ENCODE assay signal across 10 cellular contexts in the genomic region with DNA sequence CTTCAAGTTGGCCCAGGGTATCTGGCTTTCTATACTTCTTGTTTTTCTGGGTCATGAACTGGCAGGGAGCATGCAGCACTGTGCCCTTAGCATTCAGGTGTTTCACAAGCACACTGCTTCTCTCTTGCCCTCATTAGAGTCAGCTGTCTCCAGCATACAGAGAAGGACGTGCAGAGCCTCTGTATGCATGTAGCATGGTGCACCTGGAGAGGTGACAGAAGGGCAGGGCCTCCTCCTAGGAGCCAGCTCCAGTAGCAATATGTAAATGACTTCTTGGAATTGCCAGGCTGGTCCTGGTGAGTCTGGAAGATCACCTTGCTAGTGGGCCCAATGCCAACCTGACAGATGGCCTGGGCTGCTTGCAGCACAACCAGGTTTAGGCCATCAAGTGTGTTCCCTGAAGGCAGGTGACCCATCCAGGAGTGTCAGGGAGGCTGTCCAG. TPM values are rescaled to one million over a fixed set of nuclear protein-coding genes. Genes with fewer than 3 reads are reported as not detected.
DNase-seq lines count a peak whose midpoint lies in the region; ATAC-seq, FAIRE-seq and TF ChIP-seq lines count a peak whose summit lies in the region.
"Had no signal": no experiment of that assay in that cellular context is flagged by ENCODE, and none has a peak within 500 bp of the region (broad histone marks: within the 10 kb centered on the region; RNA-seq: fewer than 3 reads in every experiment).

No MANE protein-coding gene starts in this region.

- H3K9me3 Mint-ChIP-seq in naive thymus-derived CD8-positive, alpha-beta T cell: no peaks in the 10 kb centered on the region
- H3K9me3 Mint-ChIP-seq: type B pancreatic cell had no signal

- H3K9me3 ChIP-seq in K562 (replicated peaks; ENCODE audit: control insufficient read depth, insufficient read depth, low read depth, low read length) (no peaks in the 10 kb centered on the region), trophoblast cell (ENCODE audit: insufficient read depth, low read depth, low read length) (no peaks in the 10 kb centered on the region)

- H3K79me1 ChIP-seq in trophoblast cell (ENCODE audit: low read length): no peaks in the 10 kb centered on the region

- TF ChIP-seq EP300 in K562 (IDR thresholded peaks at IDR 0.05; ENCODE audit: low read length): no peak

- in situ Hi-C loops in K562 (cut with MboI): no loop called here

- no peak overlapping the region for H3K14ac ChIP-seq in trophoblast cell (ENCODE audit: low read length)

- peaks cover 3 to 19% (median 13%) of the 10 kb centered on the region in 4 donors for H3K4me1 Mint-ChIP-seq in naive thymus-derived CD8-positive, alpha-beta T cell

- H3K23ac ChIP-seq in trophoblast cell (ENCODE audit: low read length): no peak overlapping the region

- H2AK5ac ChIP-seq in trophoblast cell (ENCODE audit: low read length): no peak overlapping the region

- H3K27me3 ChIP-seq in K562 (ENCODE audit: control insufficient read depth in 2 of 2, insufficient read depth in 2 of 2, low read length in 2 of 2) (no peaks in the 10 kb centered on the region), trophoblast cell (ENCODE audit: insufficient read depth, low read length) (no peaks in the 10 kb centered on the region)

- H3K27ac ChIP-seq in K562 (ENCODE audit: extremely low read depth, low read depth, low read length) (peak overlapping the region; percentile 94), trophoblast cell (ENCODE audit: low read depth, low read length) (no peak overlapping the region)

- no peaks in the 10 kb centered on the region for H3K36me3 ChIP-seq in K562 (ENCODE audit: control insufficient read depth, insufficient read depth, low read length)
- H3K36me3 ChIP-seq in trophoblast cell (ENCODE audit: control insufficient read depth in 1 of 2, insufficient read depth in 2 of 2, low read length in 2 of 2): no peaks in the 10 kb centered on the region

- DNase-seq in GM12892 (ENCODE audit: insufficient read length) (no peak), NCI-H187 treated with DMSO at 0.1 percent for 48 hours (lab: John Stamatoyannopoulos, UW) (peak; percentile 68), K562 (ENCODE audit: extremely low read depth in 1 of 4, low spot score in 3 of 4) (peak in 2 of 4 experiments; percentile 26 to 59), trophoblast cell (no peak), RKO (ENCODE audit: low spot score) (no peak), HTR-8/SVneo (ENCODE audit: insufficient read length, low spot score) (no peak)
- no peak for DNase-seq in naive thymus-derived CD8-positive, alpha-beta T cell

- peak; percentile 86 for FAIRE-seq in GM12892 (lab: Jason Lieb, UNC)
- peak; percentile 62 for FAIRE-seq in K562 (lab: Jason Lieb, UNC)
- FAIRE-seq in HTR-8/SVneo (lab: Jason Lieb, UNC): no peak
- FAIRE-seq: TTC549 had no signal

- H3K27me3 Mint-ChIP-seq in naive thymus-derived CD8-positive, alpha-beta T cell: peaks cover 0 to 5% (median 2%) of the 10 kb centered on the region in 5 donors

- H3K36me3 Mint-ChIP-seq in naive thymus-derived CD8-positive, alpha-beta T cell: no peaks in the 10 kb centered on the region
- H3K36me3 Mint-ChIP-seq: type B pancreatic cell had no signal

- peak overlapping the region; percentile 12 for H2BK12ac ChIP-seq in trophoblast cell (ENCODE audit: low read length)

- 0% methylated on average over 1 of the region's 1 CpG for WGBS in K562 (ENCODE audit: insufficient coverage, low coverage, missing lambda C conversion rate)
- no CpG with 5 or more reads among the region's 1 CpG for WGBS in trophoblast cell (ENCODE audit: extremely low coverage, insufficient coverage, insufficient read length)

- CTCF ChIA-PET in K562 (lab: Yijun Ruan, JAX; ENCODE audit: low intra/inter-chr PET ratio): no interaction called here

- H3K9ac ChIP-seq in K562 (ENCODE audit: insufficient read depth in 1 of 2, low read depth in 2 of 2, low read length in 2 of 2): peak overlapping the region; percentile 82 to 89; a peak in 3 of 4 replicates
- H3K9ac ChIP-seq in trophoblast cell (ENCODE audit: low read length): no peak overlapping the region

- H2BK120ac ChIP-seq in trophoblast cell (ENCODE audit: insufficient read depth, low read length, poor library complexity): no peak overlapping the region

- H3K9me1 ChIP-seq in K562 (ENCODE audit: control insufficient read depth, insufficient read depth, low read length): no peaks in the 10 kb centered on the region

- no peaks in the 10 kb centered on the region for H4K20me1 ChIP-seq in K562 (replicated peaks; ENCODE audit: control insufficient read depth, insufficient read depth, low read length)

- peak; percentile 19 for ATAC-seq in K562
- ATAC-seq in GM18873 (IDR thresholded peaks at IDR 0.05; ENCODE audit: low FRiP score, unreplicated experiment): no peak
- ATAC-seq in naive thymus-derived CD8-positive, alpha-beta T cell: no peak

- no peak overlapping the region for H3K4ac ChIP-seq in trophoblast cell (ENCODE audit: low read depth, low read length)

- no TSS peak for BruUV-seq in K562 (replicated peaks; lab: Mats Ljungman, UMichigan)

- TF ChIP-seq CTCF in K562 (IDR thresholded peaks at IDR 0.05 in 2 of 3, conservative IDR thresholded peaks at IDR 0.05 in 1 of 3; ENCODE audit: insufficient read depth in 2 of 3, low read depth in 1 of 3, low read length in 3 of 3): no peak

- H3K4me1 ChIP-seq in K562 (replicated peaks in 1 of 2; ENCODE audit: control insufficient read depth in 2 of 2, insufficient read depth in 2 of 2, low read length in 2 of 2) (peaks cover 9 to 26% of the 10 kb centered on the region in 2 experiments), trophoblast cell (ENCODE audit: control insufficient read depth in 1 of 2, insufficient read depth in 2 of 2, low read length in 2 of 2) (peaks cover 6 to 7% of the 10 kb centered on the region in 2 experiments)

- no peak overlapping the region for H2BK5ac ChIP-seq in trophoblast cell (ENCODE audit: low read depth, low read length, poor library complexity)

- no peak overlapping the region for H4K12ac ChIP-seq in trophoblast cell (ENCODE audit: low read depth, low read length)

- TF ChIP-seq POLR2A in GM12892 (IDR thresholded peaks at IDR 0.05; ENCODE audit: low read depth, low read length) (no peak), K562 (conservative IDR thresholded peaks at IDR 0.05) (no peak)

- POLR2A ChIA-PET in K562 (lab: Yijun Ruan, JAX): interaction anchor here (0.6 to 2.0 kb wide), 3 partner anchors 17 to 115 kb away, joined by 3 to 15 read pairs (median 4); a partner anchor contains a TSS
- POLR2A ChIA-PET in naive thymus-derived CD8-positive, alpha-beta T cell (lab: Charles Lee): no interaction called here

- no peak overlapping the region for H3K4me3 Mint-ChIP-seq in naive thymus-derived CD8-positive, alpha-beta T cell
- H3K4me3 Mint-ChIP-seq: type B pancreatic cell had no signal

- peak overlapping the region; percentile 71 for H3K4me2 ChIP-seq in K562 (ENCODE audit: insufficient read depth, low read length)
- H3K4me2 ChIP-seq in trophoblast cell (ENCODE audit: low read length): no peak overlapping the region

- no peak overlapping the region for H3K18ac ChIP-seq in trophoblast cell (ENCODE audit: low read length)

- no peak for TF ChIP-seq RAD21 in K562 (CRISPR knock-in tag; conservative IDR thresholded peaks at IDR 0.05 in 1 of 2, IDR thresholded peaks at IDR 0.05 in 1 of 2)

- intact Hi-C loops in K562 (cut with micrococcal nuclease): no loop called here

- no peak overlapping the region for H4K91ac ChIP-seq in trophoblast cell (ENCODE audit: low read depth, low read length)

- H3K79me2 ChIP-seq in K562 (ENCODE audit: control insufficient read depth, insufficient read depth, low read length) (peaks cover 34% of the 10 kb centered on the region), trophoblast cell (ENCODE audit: control insufficient read depth, insufficient read depth, low read length, poor library complexity) (no peaks in the 10 kb centered on the region)

- no peak overlapping the region for H3K27ac Mint-ChIP-seq in naive thymus-derived CD8-positive, alpha-beta T cell
- H3K27ac Mint-ChIP-seq: type B pancreatic cell had no signal

- H2AFZ ChIP-seq in K562 (ENCODE audit: low read depth, low read length) (peak overlapping the region; percentile 82), trophoblast cell (ENCODE audit: insufficient read depth, low read length, poor library complexity) (no peak overlapping the region)

- no peak overlapping the region for H4K8ac ChIP-seq in trophoblast cell (ENCODE audit: low read depth, low read length)

- H3K4me3 ChIP-seq in K562 (no peak overlapping the region), trophoblast cell (ENCODE audit: low read depth, low read length) (no peak overlapping the region)

RNA-seq across cellular contexts. Expression of a gene that starts 44.8 kb away (rescaled TPM):
- 64.7 TPM for polyA plus RNA-seq in GM12892 (2012; ENCODE audit: missing spikeins)
- total RNA-seq in K562 (2011; cell fraction: chromatin; rRNA removed; ENCODE audit: low replicate concordance): 43.5 and 135 TPM in 2 replicates
- total RNA-seq in K562 (2011; cell fraction: nucleolus; rRNA removed): 32.4 and 42.2 TPM in 2 replicates
- 70.8 and 83.0 TPM in 2 replicates for total RNA-seq in K562 (2011; cell fraction: nucleoplasm; rRNA removed)
- total RNA-seq in K562 (2014; rRNA removed): 16.2 and 25.3 TPM in 2 replicates
- 34.1 and 35.4 TPM in 2 replicates for total RNA-seq in K562 (2014; rRNA removed; fragmentation: Illumina TruSeq; extraction: Trizol)
- total RNA-seq in K562 (2015; rRNA removed; fragmentation: Illumina TruSeq; extraction: Trizol): 25.8 and 27.7 TPM in 2 replicates
- total RNA-seq in K562 (2021): 32.1 and 33.0 TPM in 2 replicates
- polyA plus RNA-seq in K562 (2011; rRNA removed): 36.8 and 53.5 TPM in 2 replicates
- 11.0 and 28.8 TPM in 2 replicates for polyA plus RNA-seq in K562 (2011; cell fraction: cytosol; rRNA removed)
- polyA plus RNA-seq in K562 (2011; cell fraction: nucleus; rRNA removed): 34.8 and 58.4 TPM in 2 replicates
- polyA plus RNA-seq in K562 (2012): 19.6 and 21.8 TPM in 2 replicates
- polyA plus RNA-seq in K562 (2014; fragmentation: Illumina TruSeq; extraction: Trizol): 25.6 and 29.3 TPM in 2 replicates
- 10 to 100 TPM in 1 of 2 experiments, 1 to 10 TPM in 1; 10.0 to 15.6 TPM for polyA plus RNA-seq in K562 (2014; fragmentation: Nextera tagmentation; extraction: Ambion mirVana)
- polyA plus RNA-seq in K562 (2014; rRNA removed): 27.9 and 33.0 TPM in 2 replicates
- 94.2 and 115 TPM in 2 replicates for polyA minus RNA-seq in K562 (2011; rRNA and poly(A)+ RNA removed)
- 16.0 and 29.7 TPM in 2 replicates for polyA minus RNA-seq in K562 (2011; cell fraction: cytosol; rRNA and poly(A)+ RNA removed)
- polyA minus RNA-seq in K562 (2011; cell fraction: nucleus; rRNA and poly(A)+ RNA removed): 44.4 and 67.4 TPM in 2 replicates
- polyA plus RNA-seq in trophoblast cell (2013): 63.5 and 66.0 TPM in 2 replicates
- total RNA-seq in naive thymus-derived CD8-positive, alpha-beta T cell: 10 to 100 TPM; 44.0 to 48.0 TPM
- polyA plus RNA-seq in naive thymus-derived CD8-positive, alpha-beta T cell: 1 to 10 TPM; 5.3 to 9.0 (median 7.6) TPM
